Comparison of ENCODE assay signal across 7 cellular contexts in genomic region chr1:37255111-37255795, GRCh38.
DNase-seq lines count a peak whose midpoint lies in the region; ATAC-seq and TF ChIP-seq lines count a peak whose summit lies in the region.

No MANE protein-coding gene starts in this region.

- H3K4me2 ChIP-seq in neuronal stem cell (ENCODE audit: insufficient read depth, low read length, poor library complexity, severe bottlenecking): no peak overlapping the region

- in situ Hi-C loops in GM13977 (cut with MboI; ENCODE audit: low pct_unique_long_range_greater_than_20kb, low sequenced_read_pairs, unreplicated experiment): no loop called here
- in situ Hi-C loops in T47D (cut with HindIII; ENCODE audit: low pct_unique_long_range_greater_than_20kb, low sequenced_read_pairs): no loop called here

- no peak overlapping the region for H3K4ac ChIP-seq in neuronal stem cell (ENCODE audit: low read length)

- ATAC-seq in GM21529 (IDR thresholded peaks at IDR 0.05; ENCODE audit: unreplicated experiment) (no peak), GM21786 (IDR thresholded peaks at IDR 0.05; ENCODE audit: unreplicated experiment) (no peak)

- H3K27ac ChIP-seq in neuronal stem cell (replicated peaks; ENCODE audit: low read length): no peak overlapping the region

- H4K91ac ChIP-seq in neuronal stem cell (ENCODE audit: low read depth, low read length, poor library complexity): no peak overlapping the region

- H3K9me3 ChIP-seq in neuronal stem cell (replicated peaks in 1 of 2; ENCODE audit: control insufficient read depth in 2 of 2, insufficient read depth in 1 of 2, low read depth in 1 of 2, low read length in 2 of 2): no peaks in the 10 kb centered on the region

- no peaks in the 10 kb centered on the region for H3K36me3 ChIP-seq in neuronal stem cell (replicated peaks in 1 of 2; ENCODE audit: control insufficient read depth in 2 of 2, insufficient read depth in 2 of 2, low read length in 2 of 2)

- no peak overlapping the region for H3K23ac ChIP-seq in neuronal stem cell (ENCODE audit: low read depth, low read length, poor library complexity)

- no peak overlapping the region for H2BK5ac ChIP-seq in neuronal stem cell (ENCODE audit: low read length)

- no peak overlapping the region for H3K14ac ChIP-seq in neuronal stem cell (ENCODE audit: low read length)

- H3K27me3 ChIP-seq in neuronal stem cell (ENCODE audit: control insufficient read depth in 3 of 3, insufficient read depth in 3 of 3, low read depth in 1 of 3, low read length in 3 of 3): no peaks in the 10 kb centered on the region

- peaks cover 0 to 11% of the 10 kb centered on the region in 2 donors for H3K4me1 ChIP-seq in neuronal stem cell (ENCODE audit: control insufficient read depth in 2 of 2, insufficient read depth in 1 of 2, low read depth in 1 of 2, low read length in 2 of 2)

- H3K4me3 ChIP-seq in neuronal stem cell (ENCODE audit: low read length in 2 of 2): no peak overlapping the region

- H4K8ac ChIP-seq in neuronal stem cell (ENCODE audit: low read depth, low read length): no peak overlapping the region

- no peak overlapping the region for H2BK15ac ChIP-seq in neuronal stem cell (ENCODE audit: low read length)

- H3K18ac ChIP-seq in neuronal stem cell (ENCODE audit: low read length): no peak overlapping the region

- TF ChIP-seq CTCF in GM13977 (IDR thresholded peaks at IDR 0.05; ENCODE audit: extremely low read depth, insufficient read depth, missing control alignments): no peak

- H2AK5ac ChIP-seq in neuronal stem cell (ENCODE audit: low read depth, low read length): no peak overlapping the region

- DNase-seq in GM13977 (ENCODE audit: low spot score) (peak; percentile 23), NCI-H1092 treated with DMSO at 0.1 percent for 48 hours (lab: John Stamatoyannopoulos, UW) (peak; percentile 83), T47D (ENCODE audit: low read depth in 1 of 2, low spot score in 1 of 2) (peak; percentile 31 to 73), neuronal stem cell (ENCODE audit: low spot score) (peak; percentile 76), NCI-H510A treated with DMSO at 0.1 percent for 48 hours (lab: John Stamatoyannopoulos, UW) (no peak)

- no CpG with 5 or more reads among the region's 24 CpGs for WGBS in neuronal stem cell (ENCODE audit: extremely low coverage in 2 of 2, insufficient read length in 2 of 2, insufficient replicate concordance in 1 of 2), 2 donors

- H3K9ac ChIP-seq in neuronal stem cell (ENCODE audit: low read depth, low read length, poor library complexity): no peak overlapping the region

- H2BK120ac ChIP-seq in neuronal stem cell (ENCODE audit: low read depth, low read length): no peak overlapping the region

- no peak overlapping the region for H2BK12ac ChIP-seq in neuronal stem cell (ENCODE audit: low read length)

- H3K79me1 ChIP-seq in neuronal stem cell (ENCODE audit: low read depth, low read length): no peaks in the 10 kb centered on the region

- no peak overlapping the region for H2AFZ ChIP-seq in neuronal stem cell (ENCODE audit: low read length)
